In genomic region chr2:109685453-109685852, GRCh38 we compare ENCODE assay signal across 17 cellular contexts.
DNase-seq lines count a peak whose midpoint lies in the region; ATAC-seq, FAIRE-seq and TF ChIP-seq lines count a peak whose summit lies in the region.
"Had no signal": no experiment of that assay in that cellular context is flagged by ENCODE, and none has a peak within 500 bp of the region (broad histone marks: within the 10 kb centered on the region; RNA-seq: fewer than 3 reads in every experiment).

No MANE protein-coding gene starts in this region.

- 46% methylated on average over 4 of the region's 4 CpGs for WGBS in GM12878 (ENCODE audit: insufficient coverage, insufficient replicate concordance, low lambda C conversion rate, missing lambda C conversion rate)
- WGBS in spleen, 5 donors, result 51 to 73% (median 65%) methylated on average over 4 of the region's 4 CpGs

- H3K27ac Mint-ChIP-seq in mesothelial cell of epicardium, result peak overlapping the region; percentile 23

- no peak for TF ChIP-seq EP300 in GM12878 (IDR thresholded peaks at IDR 0.05; ENCODE audit: borderline replicate concordance in 1 of 2, control insufficient read depth in 1 of 2, low read depth in 2 of 2, low read length in 2 of 2)

- no peak overlapping the region for H3K9ac ChIP-seq in GM12878 (ENCODE audit: control insufficient read depth, insufficient read depth, low read length)

- H3K4me3 ChIP-seq in GM12878 (no peak overlapping the region), spleen (no peak overlapping the region)
- H3K4me3 ChIP-seq: A549 had no signal

- H3K9me3 ChIP-seq in GM12878 (replicated peaks; ENCODE audit: control insufficient read depth, insufficient read depth, low read length) (no peaks in the 10 kb centered on the region), spleen (no peaks in the 10 kb centered on the region)
- H3K9me3 ChIP-seq: A549 had no signal

- H3K9me3 Mint-ChIP-seq in mesothelial cell of epicardium, result no peaks in the 10 kb centered on the region

- H4K20me1 ChIP-seq in GM12878 (ENCODE audit: control insufficient read depth, insufficient read depth), result no peaks in the 10 kb centered on the region

- RAD21 ChIA-PET in GM12878 (lab: Charles Lee; ENCODE audit: unreplicated experiment), result no interaction called here

- H3K4me1 ChIP-seq in GM12878 (ENCODE audit: control insufficient read depth, insufficient read depth, low read length), result no peaks in the 10 kb centered on the region; the same call in 1 of the 2 replicates
- peaks cover 0 to 43% (median 6%) of the 10 kb centered on the region in 6 donors for H3K4me1 ChIP-seq in spleen

- no peaks in the 10 kb centered on the region for H3K79me2 ChIP-seq in GM12878 (ENCODE audit: control insufficient read depth, insufficient read depth, low read length)

- SMC1A ChIA-PET in GM12878 (lab: Charles Lee; ENCODE audit: uncharacterized antibody, unreplicated experiment), result no interaction called here

- H3K36me3 Mint-ChIP-seq in mesothelial cell of epicardium, result no peaks in the 10 kb centered on the region

- intact Hi-C loops in GM12878 (cut with micrococcal nuclease; ENCODE audit: unreplicated experiment), result no loop called here
- intact Hi-C loops in spleen (cut with DNase I; ENCODE audit: low total_unique reads), result no loop called here
- intact Hi-C loops in left ventricle myocardium superior (cut with micrococcal nuclease), result no loop called here
- intact Hi-C loops in head of caudate nucleus (cut with DNase I), result no loop called here

- H3K4me1 Mint-ChIP-seq in mesothelial cell of epicardium, result peaks cover 52% of the 10 kb centered on the region

- no TSS peak for BruUV-seq in GM12878 (replicated peaks; lab: Mats Ljungman, UMichigan)

- no peak overlapping the region for H3K4me2 ChIP-seq in GM12878 (ENCODE audit: control insufficient read depth, insufficient read depth)
- H3K4me2 ChIP-seq: A549 had no signal

- POLR2A ChIA-PET in GM12878 (lab: Charles Lee), result no interaction called here

- no peak overlapping the region for H3K4me3 Mint-ChIP-seq in mesothelial cell of epicardium

- H3K27me3 ChIP-seq in GM12878 (replicated peaks in 1 of 2; ENCODE audit: control insufficient read depth in 2 of 2, insufficient read depth in 2 of 2, low read length in 1 of 2) (no peaks in the 10 kb centered on the region), spleen (replicated peaks in 1 of 7) (no peaks in the 10 kb centered on the region)

- TF ChIP-seq POLR2A in GM12878 (IDR thresholded peaks at IDR 0.05; ENCODE audit: low read depth, low read length) (no peak), spleen (IDR thresholded peaks at IDR 0.05) (no peak)

- H2AFZ ChIP-seq in GM12878 (ENCODE audit: control insufficient read depth, low read depth, low read length), result no peak overlapping the region; the same call in 1 of the 2 replicates

- TF ChIP-seq RAD21 in GM12878 (IDR thresholded peaks at IDR 0.05; ENCODE audit: insufficient read depth, low read depth, low read length), result no peak

- no peak for FAIRE-seq in GM12878 (lab: Jason Lieb, UNC)
- FAIRE-seq: A549 had no signal

- no peaks in the 10 kb centered on the region for H3K36me3 ChIP-seq in GM12878 (ENCODE audit: control insufficient read depth in 2 of 2, insufficient read depth in 2 of 2, low read length in 1 of 2)
- no peaks in the 10 kb centered on the region for H3K36me3 ChIP-seq in spleen

- ATAC-seq in GM12878, result peak; percentile 15; the same call in 1 of the 3 replicates
- ATAC-seq in left ventricle myocardium superior, result no peak

- DNase-seq in MV-4-11 (lab: John Stamatoyannopoulos, UW), result peak; percentile 37
- DNase-seq in GM12878 (ENCODE audit: low read depth, low spot score), result no peak
- no peak for DNase-seq in mesothelial cell of epicardium (ENCODE audit: low spot score in 2 of 2, unreplicated experiment in 2 of 2)
- no peak for DNase-seq in spleen
- DNase-seq in left ventricle myocardium superior, result no peak
- no peak for DNase-seq in stimulated activated CD4-positive, alpha-beta T cell treated with anti-CD3 and anti-CD28 coated beads, Interleukin-12 subunit alpha, Interleukin-12 subunit beta, amount 100 ng/mL, for 4 hours
- no peak for DNase-seq in DMS53 treated with DMSO at 0.1 percent for 48 hours (lab: John Stamatoyannopoulos, UW; ENCODE audit: unreplicated experiment)
- DNase-seq in head of caudate nucleus, result no peak
- DNase-seq: DMS153, IMR-90, NCI-H1436 treated with DMSO at 0.1 percent for 48 hours, NCI-H2081 treated with DMSO at 0.1 percent for 48 hours, NCI-H2227 treated with DMSO at 0.1 percent for 48 hours, NCI-H526, RPMI8226 had no signal

- no peak overlapping the region for H3K27ac ChIP-seq in GM12878 (ENCODE audit: control insufficient read depth, insufficient read depth)
- peak overlapping the region in 7 of 8 donors; percentile 11 to 60 (median 49) for H3K27ac ChIP-seq in spleen
- H3K27ac ChIP-seq: A549, C4-2B had no signal

- CTCF ChIA-PET in GM12878 (lab: Yijun Ruan, JAX), result no interaction called here

- TF ChIP-seq CTCF in GM12878 (IDR thresholded peaks at IDR 0.05 in 2 of 3, conservative IDR thresholded peaks at IDR 0.05 in 1 of 3; ENCODE audit: control insufficient read depth in 2 of 3, extremely low read depth in 1 of 3, insufficient read depth in 1 of 3, low read depth in 3 of 3, low read length in 3 of 3) (no peak), mesothelial cell of epicardium (IDR thresholded peaks at IDR 0.05; ENCODE audit: unreplicated experiment) (no peak), spleen (IDR thresholded peaks at IDR 0.05 in 8 of 11, conservative IDR thresholded peaks at IDR 0.05 in 3 of 11) (no peak)

- H3K27me3 Mint-ChIP-seq in mesothelial cell of epicardium (ENCODE audit: low read depth), result no peaks in the 10 kb centered on the region

- in situ Hi-C loops in GM12878 (cut with MboI), result no loop called here

TF ChIP-seq in GM12878, 131 proteins besides CTCF, POLR2A, EP300 and RAD21 (continues in another document):
- TF ChIP-seq CREM (IDR thresholded peaks at IDR 0.05; ENCODE audit: low read depth) (no peak), SREBF1 (IDR thresholded peaks at IDR 0.05; ENCODE audit: low read length) (no peak), FOS (IDR thresholded peaks at IDR 0.05; ENCODE audit: borderline replicate concordance, extremely low read depth, insufficient read length) (no peak), ZBTB33 (IDR thresholded peaks at IDR 0.05) (no peak), BCL11A (IDR thresholded peaks at IDR 0.05; ENCODE audit: low read depth, low read length) (no peak), ATF3 (IDR thresholded peaks at IDR 0.05; ENCODE audit: borderline replicate concordance, extremely low read depth, low read depth, low read length) (no peak), SUZ12 (IDR thresholded peaks at IDR 0.05; ENCODE audit: unreplicated experiment) (no peak), BCL3 (IDR thresholded peaks at IDR 0.05; ENCODE audit: borderline replicate concordance, insufficient read depth, low read depth, low read length, poor library complexity, severe bottlenecking) (no peak), ZNF207 (IDR thresholded peaks at IDR 0.05; ENCODE audit: borderline replicate concordance) (no peak), ZSCAN29 (IDR thresholded peaks at IDR 0.05) (no peak), YBX1 (IDR thresholded peaks at IDR 0.05) (no peak), IRF3 (IDR thresholded peaks at IDR 0.05) (no peak)
